Comparison of ENCODE assay signal across 9 cellular contexts in the genomic region with DNA sequence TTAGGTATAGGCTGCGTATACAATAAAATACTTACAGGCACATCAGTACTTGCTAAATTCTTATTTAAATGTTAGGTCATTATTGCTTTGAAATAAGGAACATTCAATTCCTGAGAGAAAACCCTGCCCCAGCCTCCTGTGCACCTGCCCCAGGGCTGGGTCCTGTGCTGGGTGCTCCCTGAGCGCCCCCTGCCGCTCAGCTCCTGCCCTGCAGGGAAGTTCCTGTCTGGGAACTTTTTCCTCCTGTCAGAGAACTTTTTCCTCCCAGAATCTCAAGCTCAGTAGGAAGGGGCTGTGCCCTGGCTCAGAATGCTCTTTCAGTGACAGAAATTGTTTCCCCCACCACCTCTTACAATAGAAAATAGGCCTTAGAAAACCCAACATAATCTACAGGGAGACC.
DNase-seq lines count a peak whose midpoint lies in the region; ATAC-seq and TF ChIP-seq lines count a peak whose summit lies in the region.
"Had no signal": no experiment of that assay in that cellular context is flagged by ENCODE, and none has a peak within 500 bp of the region (broad histone marks: within the 10 kb centered on the region; RNA-seq: fewer than 3 reads in every experiment).

No MANE protein-coding gene starts in this region.

- 26 to 34% (median 32%) methylated on average over 3 of the region's 3 CpGs for WGBS in ovary, 3 donors

- peak; percentile 57 for DNase-seq in activated T-cell treated with anti-CD3 and anti-CD28 coated beads, Interleukin-2, amount 50 U/mL, for 1 hour
- DNase-seq in activated T-cell treated with anti-CD3 and anti-CD28 coated beads for 4 hours (no peak), ovary (no peak)
- peak; percentile 52 for DNase-seq in activated naive CD8-positive, alpha-beta T cell treated with anti-CD3 and anti-CD28 coated beads, Interleukin-2, amount 10 ng/mL, durations not matched to agents 7 days and 5 days
- DNase-seq in stimulated activated CD8-positive, alpha-beta memory T cell treated with anti-CD3 and anti-CD28 coated beads, Interleukin-4, amount 100 ng/mL, for 48 hours = peak; percentile 61
- DNase-seq: CD4-positive, CD25-positive, alpha-beta regulatory T cell had no signal

- H3K4me1 ChIP-seq in OCI-LY1 (ENCODE audit: insufficient read depth, low read length, severe bottlenecking) (peaks cover 29% of the 10 kb centered on the region), ovary (ENCODE audit: insufficient read depth) (no peaks in the 10 kb centered on the region)

- no peaks in the 10 kb centered on the region for H3F3A ChIP-seq in OCI-LY1 (ENCODE audit: insufficient read depth, low read length)

- H3K4me3 Mint-ChIP-seq in activated naive CD8-positive, alpha-beta T cell treated with anti-CD3 and anti-CD28 coated beads, Interleukin-2, amount 10 ng/mL, durations not matched to agents 7 days and 5 days = no peak overlapping the region
- H3K4me3 Mint-ChIP-seq: CD4-positive, CD25-positive, alpha-beta regulatory T cell had no signal

- POLR2A ChIA-PET in activated naive CD8-positive, alpha-beta T cell treated with anti-CD3 and anti-CD28 coated beads, Interleukin-2, amount 10 ng/mL, durations not matched to agents 7 days and 5 days (lab: Charles Lee) = no interaction called here

- TF ChIP-seq CTCF in OCI-LY1 (IDR thresholded peaks at IDR 0.05; ENCODE audit: low read length) (peak; percentile 100), ovary (IDR thresholded peaks at IDR 0.05) (no peak)

- TF ChIP-seq POLR2A in ovary (IDR thresholded peaks at IDR 0.05) = no peak

- H3K27me3 ChIP-seq in OCI-LY1 (ENCODE audit: insufficient read depth, low read length) = no peaks in the 10 kb centered on the region
- H3K27me3 ChIP-seq in ovary = no peaks in the 10 kb centered on the region

- no peaks in the 10 kb centered on the region for H3K9me3 Mint-ChIP-seq in activated naive CD8-positive, alpha-beta T cell treated with anti-CD3 and anti-CD28 coated beads, Interleukin-2, amount 10 ng/mL, durations not matched to agents 7 days and 5 days

- H3K4me3 ChIP-seq in OCI-LY1 (ENCODE audit: low read depth, low read length, poor library complexity, severe bottlenecking) (peak overlapping the region; percentile 53), ovary (no peak overlapping the region)

- peaks cover 14% of the 10 kb centered on the region for H3K4me1 Mint-ChIP-seq in activated naive CD8-positive, alpha-beta T cell treated with anti-CD3 and anti-CD28 coated beads, Interleukin-2, amount 10 ng/mL, durations not matched to agents 7 days and 5 days

- no peak overlapping the region for H3K27ac Mint-ChIP-seq in activated naive CD8-positive, alpha-beta T cell treated with anti-CD3 and anti-CD28 coated beads, Interleukin-2, amount 10 ng/mL, durations not matched to agents 7 days and 5 days
- H3K27ac Mint-ChIP-seq: CD4-positive, CD25-positive, alpha-beta regulatory T cell had no signal

- H3K79me2 ChIP-seq in OCI-LY1 (ENCODE audit: insufficient read depth, low read length) = no peaks in the 10 kb centered on the region

- H2AFZ ChIP-seq in OCI-LY1 (ENCODE audit: low read length) = no peak overlapping the region

- no peak for TF ChIP-seq EP300 in ovary (IDR thresholded peaks at IDR 0.05)

- H3K9me3 ChIP-seq in OCI-LY1 (ENCODE audit: low read length) (no peaks in the 10 kb centered on the region), ovary (no peaks in the 10 kb centered on the region)

- H3K9me2 ChIP-seq in OCI-LY1 (ENCODE audit: low read depth, low read length) = no peaks in the 10 kb centered on the region

- H3K27ac ChIP-seq in OCI-LY1 (ENCODE audit: low read depth, low read length, poor library complexity, severe bottlenecking) = peak overlapping the region; percentile 79
- no peak overlapping the region for H3K27ac ChIP-seq in ovary

- peak; percentile 31 for ATAC-seq in activated naive CD8-positive, alpha-beta T cell treated with anti-CD3 and anti-CD28 coated beads, Interleukin-2, amount 10 ng/mL, durations not matched to agents 7 days and 5 days (ENCODE audit: low read depth)
- no peak for ATAC-seq in HG03460 (IDR thresholded peaks at IDR 0.05; ENCODE audit: unreplicated experiment)
- ATAC-seq in GM19395 (IDR thresholded peaks at IDR 0.05; ENCODE audit: unreplicated experiment) = no peak

- H3K27me3 Mint-ChIP-seq in activated naive CD8-positive, alpha-beta T cell treated with anti-CD3 and anti-CD28 coated beads, Interleukin-2, amount 10 ng/mL, durations not matched to agents 7 days and 5 days = peaks cover 51% of the 10 kb centered on the region

- H3K36me3 Mint-ChIP-seq in activated naive CD8-positive, alpha-beta T cell treated with anti-CD3 and anti-CD28 coated beads, Interleukin-2, amount 10 ng/mL, durations not matched to agents 7 days and 5 days = no peaks in the 10 kb centered on the region
- H3K36me3 Mint-ChIP-seq: CD4-positive, CD25-positive, alpha-beta regulatory T cell had no signal

- H3K4me2 ChIP-seq in OCI-LY1 (ENCODE audit: low read length) = peak overlapping the region; percentile 65

- H4K20me1 ChIP-seq in OCI-LY1 (ENCODE audit: insufficient read depth, low read length) = no peaks in the 10 kb centered on the region

- intact Hi-C loops in ovary (cut with DNase I) = no loop called here

- no peaks in the 10 kb centered on the region for H3K36me3 ChIP-seq in OCI-LY1 (ENCODE audit: insufficient read depth, low read length)
- H3K36me3 ChIP-seq in ovary = no peaks in the 10 kb centered on the region

- peak overlapping the region; percentile 47; the same call in 1 of the 2 replicates for H3K9ac ChIP-seq in OCI-LY1 (ENCODE audit: low read length)

Comparison
In these comparisons a context has a peak if more than half of its experiments do, and no peak if none do; other contexts are left out.
1. DNase-seq: peak in activated T-cell treated with anti-CD3 and anti-CD28 coated beads, Interleukin-2, amount 50 U/mL, for 1 hour (single experiment), activated naive CD8-positive, alpha-beta T cell treated with anti-CD3 and anti-CD28 coated beads, Interleukin-2, amount 10 ng/mL, durations not matched to agents 7 days and 5 days (single experiment) and stimulated activated CD8-positive, alpha-beta memory T cell treated with anti-CD3 and anti-CD28 coated beads, Interleukin-4, amount 100 ng/mL, for 48 hours (single experiment); none in activated T-cell treated with anti-CD3 and anti-CD28 coated beads for 4 hours (single experiment) and ovary (0 of 5).